Comparison of ENCODE assay signal across 13 cellular contexts in genomic region chr6:15252205-15252604, GRCh38. TPM values are rescaled to one million over a fixed set of nuclear protein-coding genes. Genes with fewer than 3 reads are reported as not detected.
A peak's percentile ranks its signal among the peaks of the same experiment; 100 is the strongest.
DNase-seq lines count a peak whose midpoint lies in the region; ATAC-seq and TF ChIP-seq lines count a peak whose summit lies in the region.
"Had no signal": no experiment of that assay in that cellular context is flagged by ENCODE, and none has a peak within 500 bp of the region (broad histone marks: within the 10 kb centered on the region; RNA-seq: fewer than 3 reads in every experiment).

No MANE protein-coding gene starts in this region.

- H3K9me3 ChIP-seq in KOPT-K1 (ENCODE audit: insufficient read depth, low read length, poor library complexity, severe bottlenecking) = no peaks in the 10 kb centered on the region
- H3K9me3 ChIP-seq: testis had no signal

- ATAC-seq in natural killer cell treated with Interleukin-12 subunit alpha and Interleukin-12 subunit beta and Interleukin-15 and Interleukin-18, amount 100 ng/mL, for 72 hours = no peak
- no peak for ATAC-seq in foreskin keratinocyte
- ATAC-seq: left lobe of liver had no signal

- no peaks in the 10 kb centered on the region for H3K9me3 Mint-ChIP-seq in T-helper 1 cell treated with Interleukin-12 subunit alpha and Interleukin-12 subunit beta and Interleukin-4 antibody, amounts not matched to agents 30 μg/mL and 1 μg/mL, for 36 hours
- no peaks in the 10 kb centered on the region for H3K9me3 Mint-ChIP-seq in activated naive CD8-positive, alpha-beta T cell (ENCODE audit: low read depth)
- no peaks in the 10 kb centered on the region for H3K9me3 Mint-ChIP-seq in natural killer cell treated with Interleukin-12 subunit alpha and Interleukin-12 subunit beta and Interleukin-15 and Interleukin-18, amount 100 ng/mL, for 72 hours

- H3K4me1 Mint-ChIP-seq in T-helper 1 cell treated with Interleukin-12 subunit alpha and Interleukin-12 subunit beta and Interleukin-4 antibody, amounts not matched to agents 30 μg/mL and 1 μg/mL, for 36 hours (ENCODE audit: low read depth) = peaks cover 66% of the 10 kb centered on the region
- H3K4me1 Mint-ChIP-seq in activated naive CD8-positive, alpha-beta T cell (ENCODE audit: low read depth) = peaks cover 82% of the 10 kb centered on the region
- peaks cover 73 to 85% of the 10 kb centered on the region in 2 donors for H3K4me1 Mint-ChIP-seq in natural killer cell treated with Interleukin-12 subunit alpha and Interleukin-12 subunit beta and Interleukin-15 and Interleukin-18, amount 100 ng/mL, for 72 hours (ENCODE audit: low read depth in 2 of 2)

- peak overlapping the region; percentile 60 for H3K27ac Mint-ChIP-seq in T-helper 1 cell treated with Interleukin-12 subunit alpha and Interleukin-12 subunit beta and Interleukin-4 antibody, amounts not matched to agents 30 μg/mL and 1 μg/mL, for 36 hours
- H3K27ac Mint-ChIP-seq in activated naive CD8-positive, alpha-beta T cell = peak overlapping the region; percentile 79
- peak overlapping the region; percentile 95 to 96 for H3K27ac Mint-ChIP-seq in natural killer cell treated with Interleukin-12 subunit alpha and Interleukin-12 subunit beta and Interleukin-15 and Interleukin-18, amount 100 ng/mL, for 72 hours

- H3K4me1 ChIP-seq in foreskin keratinocyte = peaks cover 17% of the 10 kb centered on the region

- H3K27me3 ChIP-seq in foreskin keratinocyte = no peaks in the 10 kb centered on the region
- H3K27me3 ChIP-seq: cardiac muscle cell, testis had no signal

- H3K27ac ChIP-seq in KOPT-K1 (ENCODE audit: low read depth, low read length, poor library complexity, severe bottlenecking) = peak overlapping the region; percentile 67
- H3K27ac ChIP-seq in foreskin keratinocyte = no peak overlapping the region
- H3K27ac ChIP-seq: cardiac muscle cell had no signal

- peak overlapping the region; percentile 47 for H3K4me3 Mint-ChIP-seq in T-helper 1 cell treated with Interleukin-12 subunit alpha and Interleukin-12 subunit beta and Interleukin-4 antibody, amounts not matched to agents 30 μg/mL and 1 μg/mL, for 36 hours
- H3K4me3 Mint-ChIP-seq in activated naive CD8-positive, alpha-beta T cell = peak overlapping the region; percentile 68
- H3K4me3 Mint-ChIP-seq in natural killer cell treated with Interleukin-12 subunit alpha and Interleukin-12 subunit beta and Interleukin-15 and Interleukin-18, amount 100 ng/mL, for 72 hours = peak overlapping the region; percentile 83

- no peaks in the 10 kb centered on the region for H3K27me3 Mint-ChIP-seq in T-helper 1 cell treated with Interleukin-12 subunit alpha and Interleukin-12 subunit beta and Interleukin-4 antibody, amounts not matched to agents 30 μg/mL and 1 μg/mL, for 36 hours (ENCODE audit: low read depth)
- H3K27me3 Mint-ChIP-seq in activated naive CD8-positive, alpha-beta T cell = no peaks in the 10 kb centered on the region
- no peaks in the 10 kb centered on the region for H3K27me3 Mint-ChIP-seq in natural killer cell treated with Interleukin-12 subunit alpha and Interleukin-12 subunit beta and Interleukin-15 and Interleukin-18, amount 100 ng/mL, for 72 hours

- peaks cover 25% of the 10 kb centered on the region for H3K36me3 ChIP-seq in KOPT-K1 (ENCODE audit: insufficient read depth, low read length)
- H3K36me3 ChIP-seq: cardiac muscle cell had no signal

- TF ChIP-seq CTCF in foreskin keratinocyte (conservative IDR thresholded peaks at IDR 0.05) = no peak

- DNase-seq in T-helper 1 cell = no peak
- DNase-seq in natural killer cell treated with Interleukin-12 subunit alpha and Interleukin-12 subunit beta and Interleukin-15 and Interleukin-18, amount 100 ng/mL, for 72 hours (ENCODE audit: low spot score) = no peak
- DNase-seq in foreskin keratinocyte = no peak
- DNase-seq in activated gamma-delta T cell treated with Interleukin-2 at 50 U/mL for 16 hours = no peak
- DNase-seq in dedifferentiated amniotic fluid mesenchymal stem cell (ENCODE audit: extremely low spot score) = no peak
- DNase-seq: 8988T, NCI-H1417 treated with DMSO at 0.1 percent for 48 hours, testis had no signal

- peaks cover 21% of the 10 kb centered on the region for H3K36me3 Mint-ChIP-seq in T-helper 1 cell treated with Interleukin-12 subunit alpha and Interleukin-12 subunit beta and Interleukin-4 antibody, amounts not matched to agents 30 μg/mL and 1 μg/mL, for 36 hours (ENCODE audit: low read depth)
- peaks cover 11% of the 10 kb centered on the region for H3K36me3 Mint-ChIP-seq in activated naive CD8-positive, alpha-beta T cell
- H3K36me3 Mint-ChIP-seq in natural killer cell treated with Interleukin-12 subunit alpha and Interleukin-12 subunit beta and Interleukin-15 and Interleukin-18, amount 100 ng/mL, for 72 hours = peaks cover 11% of the 10 kb centered on the region

RNA-seq across cellular contexts. Expression of gene JARID2, which starts 6.3 kb away (rescaled TPM):
- 10 to 100 TPM; 28.6 to 34.9 TPM for total RNA-seq in natural killer cell treated with Interleukin-12 subunit alpha and Interleukin-12 subunit beta and Interleukin-15 and Interleukin-18, amount 100 ng/mL, for 72 hours
- 17.6 and 22.3 TPM in 2 replicates for total RNA-seq in foreskin keratinocyte
- polyA plus RNA-seq in foreskin keratinocyte = 4.7 and 5.6 TPM in 2 replicates
